Comparison of ENCODE assay signal across 1 cellular context in genomic region chr7:11082121-11082520, GRCh38.
TF ChIP-seq lines count a peak whose summit lies in the region.

No MANE protein-coding gene starts in this region.

TF ChIP-seq in H1, 55 proteins besides CTCF, POLR2A, EP300 and RAD21:
- no peak for TF ChIP-seq MAFK (IDR thresholded peaks at IDR 0.05; ENCODE audit: low read depth, low read length)
- TF ChIP-seq KDM1A (IDR thresholded peaks at IDR 0.05; ENCODE audit: borderline replicate concordance, low read length), result peak; percentile 68
